ENCODE assay signal across 23 cellular contexts in genomic region chr12:65900912-65901672, GRCh38.
"Had no signal": no experiment of that assay in that cellular context is flagged by ENCODE, and none has a peak within 500 bp of the region (broad histone marks: within the 10 kb centered on the region; RNA-seq: fewer than 3 reads in every experiment).

No MANE protein-coding gene starts in this region.

- H3K27me3 Mint-ChIP-seq: brain had no signal

- FAIRE-seq: endometrium had no signal

- H3K4me3 ChIP-seq: gastroesophageal sphincter, heart right ventricle, left lung, neural progenitor cell, prostate gland, right atrium auricular region, skin epidermis, stomach, vagina had no signal

- DNase-seq: activated CD4-positive, alpha-beta T cell treated with anti-CD3 and anti-CD28 coated beads for 36 hours; activated CD4-positive, alpha-beta T cell treated with anti-CD3 and anti-CD28 coated beads, Interleukin-2, amount 50 U/mL, for 48 hours; activated naive CD4-positive, alpha-beta T cell; activated naive CD8-positive, alpha-beta T cell treated with anti-CD3 and anti-CD28 coated beads for 36 hours; cortex of kidney; heart right ventricle; left lung; mammary epithelial cell; stimulated activated CD4-positive, alpha-beta T cell treated with anti-CD3 and anti-CD28 coated beads, Interleukin-4, amount 100 ng/mL, for 1 hour; stomach; T-helper 2 cell; trophoblast cell had no signal

- H3K27ac Mint-ChIP-seq: activated CD4-positive, alpha-beta T cell treated with anti-CD3 and anti-CD28 coated beads for 36 hours; activated naive CD8-positive, alpha-beta T cell treated with anti-CD3 and anti-CD28 coated beads for 36 hours; activated T-helper 1 cell treated with anti-CD3 and anti-CD28 coated beads, Interleukin-12 subunit alpha, Interleukin-12 subunit beta, Interleukin-2, Interleukin-4 antibody, amounts not matched to agents 30 ng/mL and 10 ng/mL and 1 ng/mL, durations not matched to agents 14 hours and 24 hours and 36 hours; neural progenitor cell had no signal

- H3K27me3 ChIP-seq: gastroesophageal sphincter, heart right ventricle, left lung, neural progenitor cell, right atrium auricular region, vagina had no signal

- ATAC-seq: activated CD4-positive, alpha-beta T cell treated with anti-CD3 and anti-CD28 coated beads for 36 hours; gastroesophageal sphincter; heart right ventricle; left lung; WTC11 had no signal

- H3K9me3 Mint-ChIP-seq: activated naive CD8-positive, alpha-beta T cell treated with anti-CD3 and anti-CD28 coated beads for 36 hours; activated T-helper 1 cell treated with anti-CD3 and anti-CD28 coated beads, Interleukin-12 subunit alpha, Interleukin-12 subunit beta, Interleukin-2, Interleukin-4 antibody, amounts not matched to agents 30 ng/mL and 10 ng/mL and 1 ng/mL, durations not matched to agents 14 hours and 24 hours and 36 hours; central memory CD8-positive, alpha-beta T cell; WTC11 had no signal

- H3K9ac ChIP-seq: neural progenitor cell had no signal

- H3K4me2 ChIP-seq: neural progenitor cell had no signal

- H3K4me1 Mint-ChIP-seq: activated CD4-positive, alpha-beta T cell treated with anti-CD3 and anti-CD28 coated beads for 36 hours; activated naive CD8-positive, alpha-beta T cell treated with anti-CD3 and anti-CD28 coated beads for 36 hours; central memory CD8-positive, alpha-beta T cell had no signal

- H2AFZ ChIP-seq: neural progenitor cell had no signal

- H3K27ac ChIP-seq: gastroesophageal sphincter, heart right ventricle, left lung, neural progenitor cell, prostate gland, right atrium auricular region, skin epidermis, stomach, vagina had no signal

- H3K4me3 Mint-ChIP-seq: activated CD4-positive, alpha-beta T cell treated with anti-CD3 and anti-CD28 coated beads for 36 hours; activated naive CD8-positive, alpha-beta T cell treated with anti-CD3 and anti-CD28 coated beads for 36 hours; activated T-helper 1 cell treated with anti-CD3 and anti-CD28 coated beads, Interleukin-12 subunit alpha, Interleukin-12 subunit beta, Interleukin-2, Interleukin-4 antibody, amounts not matched to agents 30 ng/mL and 10 ng/mL and 1 ng/mL, durations not matched to agents 14 hours and 24 hours and 36 hours; brain; central memory CD8-positive, alpha-beta T cell; neural progenitor cell; WTC11 had no signal

- H3K4me1 ChIP-seq: gastroesophageal sphincter, heart right ventricle, left lung, prostate gland, right atrium auricular region, vagina had no signal

- H3K9me3 ChIP-seq: gastroesophageal sphincter, heart right ventricle, left lung, prostate gland, right atrium auricular region, stomach, vagina had no signal

- H3K36me3 Mint-ChIP-seq: activated naive CD8-positive, alpha-beta T cell treated with anti-CD3 and anti-CD28 coated beads for 36 hours had no signal

- H3K36me3 ChIP-seq: gastroesophageal sphincter, heart right ventricle, left lung, neural progenitor cell, prostate gland, right atrium auricular region, stomach, vagina had no signal
